23 cellular contexts compared by ENCODE assay signal in genomic region chr5:144832416-144832815, GRCh38.
"Had no signal": no experiment of that assay in that cellular context is flagged by ENCODE, and none has a peak within 500 bp of the region (broad histone marks: within the 10 kb centered on the region; RNA-seq: fewer than 3 reads in every experiment).

No MANE protein-coding gene starts in this region.

- H3K36me3 ChIP-seq: MG63, SJSA1 had no signal

- DNase-seq: Kasumi-1, MG63, NCI-H1092, NCI-H1105 treated with DMSO at 0.1 percent for 48 hours, NCI-H1417 treated with DMSO at 0.1 percent for 48 hours, NCI-H187, NCI-H2029, NCI-H2081 treated with DMSO at 0.1 percent for 48 hours, NCI-H2171, NCI-H226, NCI-H446, NCI-H510A treated with DMSO at 0.1 percent for 48 hours, NCI-H526, Right ventricle myocardium superior, RPMI8226, SIG-M5 had no signal

- H3K9me3 ChIP-seq: MG63, SJSA1 had no signal

- H3K4me1 ChIP-seq: SJSA1 had no signal

- H3K4me2 ChIP-seq: KMS-11 had no signal

- H3K27ac ChIP-seq: HL-60, KMS-11, SJSA1, SK-N-MC had no signal

- H3K4me3 ChIP-seq: K562, MG63, SJSA1, SK-N-MC had no signal

- H3K27me3 ChIP-seq: MG63, SJSA1 had no signal

- FAIRE-seq: HTR-8/SVneo, K562, RCC 7860 had no signal
